ENCODE assay signal across 8 cellular contexts in the genomic region with DNA sequence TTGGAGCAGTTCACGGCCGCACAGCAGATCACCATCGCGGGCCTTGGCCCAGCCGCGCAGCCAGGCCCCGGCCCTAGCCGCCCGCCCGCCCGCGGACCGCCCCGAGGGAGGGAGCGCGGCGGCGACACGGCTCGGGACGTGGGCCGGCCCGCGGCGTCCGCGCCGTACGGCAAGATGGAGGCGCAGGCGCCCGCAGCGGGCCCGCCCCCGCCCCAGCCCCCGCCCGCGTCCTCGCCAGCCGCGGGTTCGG. TPM values are rescaled to one million over a fixed set of nuclear protein-coding genes. Genes with fewer than 3 reads are reported as not detected.
DNase-seq lines count a peak whose midpoint lies in the region; ATAC-seq and TF ChIP-seq lines count a peak whose summit lies in the region.

A gene with protein sequence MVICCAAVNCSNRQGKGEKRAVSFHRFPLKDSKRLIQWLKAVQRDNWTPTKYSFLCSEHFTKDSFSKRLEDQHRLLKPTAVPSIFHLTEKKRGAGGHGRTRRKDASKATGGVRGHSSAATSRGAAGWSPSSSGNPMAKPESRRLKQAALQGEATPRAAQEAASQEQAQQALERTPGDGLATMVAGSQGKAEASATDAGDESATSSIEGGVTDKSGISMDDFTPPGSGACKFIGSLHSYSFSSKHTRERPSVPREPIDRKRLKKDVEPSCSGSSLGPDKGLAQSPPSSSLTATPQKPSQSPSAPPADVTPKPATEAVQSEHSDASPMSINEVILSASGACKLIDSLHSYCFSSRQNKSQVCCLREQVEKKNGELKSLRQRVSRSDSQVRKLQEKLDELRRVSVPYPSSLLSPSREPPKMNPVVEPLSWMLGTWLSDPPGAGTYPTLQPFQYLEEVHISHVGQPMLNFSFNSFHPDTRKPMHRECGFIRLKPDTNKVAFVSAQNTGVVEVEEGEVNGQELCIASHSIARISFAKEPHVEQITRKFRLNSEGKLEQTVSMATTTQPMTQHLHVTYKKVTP (minus strand): TSS at position 176 of the 250 bp plus-strand sequence. CDS start 141 bp downstream, at position 35.

- peak within 1 kb of the TSS; percentile 99 for H3K27ac ChIP-seq in BLaER1
- peak within 1 kb of the TSS; percentile 97 to 99 for H3K27ac ChIP-seq in coronary artery
- H3K27ac ChIP-seq in lower lobe of right lung: peak within 1 kb of the TSS; percentile 99
- H3K27ac ChIP-seq in stomach smooth muscle (ENCODE audit: low read length): peak within 1 kb of the TSS; percentile 93

- TF ChIP-seq CTCF in coronary artery (IDR thresholded peaks at IDR 0.05) (no peak), lower lobe of right lung (IDR thresholded peaks at IDR 0.05) (no peak)

- H3K9ac ChIP-seq in BLaER1 (peak within 1 kb of the TSS; percentile 98), stomach smooth muscle (ENCODE audit: low read length in 2 of 2) (peak within 1 kb of the TSS; percentile 93 to 97)

- H3K4me1 ChIP-seq in BLaER1 (peaks cover 44% of the 10 kb centered on the region), lower lobe of right lung (peaks cover 53% of the 10 kb centered on the region), stomach smooth muscle (ENCODE audit: control insufficient read depth, insufficient read depth, low read length) (peaks cover 49% of the 10 kb centered on the region)

- peak in 3 of 5 donors; percentile 32 to 66 (median 49) for DNase-seq in T-helper 1 cell
- DNase-seq in coronary artery (ENCODE audit: low spot score): no peak
- DNase-seq in lower lobe of right lung: peak; percentile 82
- DNase-seq in DMS79 (lab: John Stamatoyannopoulos, UW): no peak

- peak within 1 kb of the TSS; percentile 93 for H3K4me2 ChIP-seq in BLaER1

- H3K9me3 ChIP-seq in BLaER1 (peaks cover 15% of the 10 kb centered on the region), lower lobe of right lung (no peaks in the 10 kb centered on the region), stomach smooth muscle (ENCODE audit: control insufficient read depth in 2 of 2, low read length in 2 of 2) (no peaks in the 10 kb centered on the region)

- intact Hi-C loops in lower lobe of right lung (cut with DNase I): no loop called here

- no peaks in the 10 kb centered on the region for H3K27me3 ChIP-seq in BLaER1
- H3K27me3 ChIP-seq in lower lobe of right lung (ENCODE audit: low read depth): no peaks in the 10 kb centered on the region
- H3K27me3 ChIP-seq in stomach smooth muscle (ENCODE audit: control insufficient read depth in 1 of 2, insufficient read depth in 2 of 2, low read length in 2 of 2): no peaks in the 10 kb centered on the region

- H3K36me3 ChIP-seq in BLaER1 (peaks cover 52% of the 10 kb centered on the region), lower lobe of right lung (peaks cover 29% of the 10 kb centered on the region), stomach smooth muscle (ENCODE audit: control insufficient read depth in 2 of 2, insufficient read depth in 2 of 2, low read length in 2 of 2) (peaks cover 16% of the 10 kb centered on the region in 2 donors)

- peak within 1 kb of the TSS; percentile 87 for H3K4me3 ChIP-seq in BLaER1
- peak within 1 kb of the TSS; percentile 99 for H3K4me3 ChIP-seq in coronary artery
- H3K4me3 ChIP-seq in lower lobe of right lung: peak within 1 kb of the TSS; percentile 84
- peak within 1 kb of the TSS; percentile 70 to 90 for H3K4me3 ChIP-seq in stomach smooth muscle (ENCODE audit: low read length in 2 of 2)

- ATAC-seq in GM19043 (IDR thresholded peaks at IDR 0.05; ENCODE audit: low read depth, unreplicated experiment): peak; percentile 42
- ATAC-seq in HG03135 (IDR thresholded peaks at IDR 0.05; ENCODE audit: unreplicated experiment): peak; percentile 51
- peak; percentile 88 for ATAC-seq in lower lobe of right lung

- peaks cover 81% of the 10 kb centered on the region for H4K20me1 ChIP-seq in BLaER1

RNA-seq across cellular contexts. Expression of the gene that starts here (rescaled TPM):
- total RNA-seq in lower lobe of right lung: 39.8 TPM

Comparison
In these comparisons a context has a peak if more than half of its experiments do, and no peak if none do; other contexts are left out.
1. DNase-seq: peak in T-helper 1 cell (3 of 5) and lower lobe of right lung (single experiment); none in coronary artery (single experiment) and DMS79 (single experiment).
2. Peak in every context shown above with its lines, with median percentiles within 50 percentile points of each other: H3K27ac ChIP-seq, H3K4me3 ChIP-seq and ATAC-seq.